In the genomic region with DNA sequence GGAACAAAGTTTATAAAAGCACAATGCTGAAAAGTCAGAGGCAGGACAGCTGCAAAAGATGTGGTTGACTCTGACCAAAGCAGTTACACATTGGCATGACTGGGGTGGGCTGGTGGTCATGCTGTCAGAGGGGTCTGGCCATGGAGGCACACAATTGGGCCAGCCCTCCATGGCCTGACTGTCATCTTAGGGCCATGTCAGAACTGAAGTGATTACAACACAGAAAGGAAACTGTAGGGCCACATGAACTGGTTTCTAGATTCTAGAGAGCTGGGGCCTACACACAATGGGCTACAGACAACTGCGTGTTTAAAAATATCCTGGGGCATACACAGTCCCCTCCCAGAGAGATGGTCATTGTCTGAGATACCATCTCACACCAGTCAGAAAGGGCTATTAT, we compare ENCODE assay signal across 9 cellular contexts.
"Had no signal": no experiment of that assay in that cellular context is flagged by ENCODE, and none has a peak within 500 bp of the region (broad histone marks: within the 10 kb centered on the region; RNA-seq: fewer than 3 reads in every experiment).

No MANE protein-coding gene starts in this region.

- H2AFZ ChIP-seq: GM23248 had no signal

- H3K9ac ChIP-seq: GM23248 had no signal

- ATAC-seq: K562 had no signal

- FAIRE-seq: H54, HTR-8/SVneo, K562 had no signal

- H3K4me1 Mint-ChIP-seq: H9 had no signal

- H3K27ac ChIP-seq: GM23248 had no signal

- DNase-seq: GM23248, GOT3, H9, HCEC 1CT, IMR-90, KG1 had no signal

- H3K4me3 Mint-ChIP-seq: H9 had no signal

- H3K4me3 ChIP-seq: GM23248, K562 had no signal
